In the genomic region with DNA sequence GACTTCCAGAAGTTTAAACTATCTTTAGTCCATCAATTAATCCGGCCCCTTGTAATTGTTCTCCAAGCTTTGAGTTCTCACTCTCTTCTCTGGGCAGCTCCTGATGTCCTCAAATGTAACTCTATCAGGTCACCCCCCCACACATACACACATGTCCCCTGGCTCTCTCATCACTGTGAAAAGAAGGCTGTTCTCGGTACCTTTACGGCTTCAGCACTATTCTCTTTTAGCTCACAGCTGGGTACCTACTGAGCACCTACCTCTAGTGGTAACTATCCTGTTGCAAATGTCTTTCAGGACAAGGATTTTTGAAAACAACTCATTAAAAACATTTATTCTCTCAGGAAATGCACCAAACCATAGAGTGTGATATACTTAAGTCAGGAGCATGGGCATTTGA, we compare ENCODE assay signal across 24 cellular contexts.
"Had no signal": no experiment of that assay in that cellular context is flagged by ENCODE, and none has a peak within 500 bp of the region (broad histone marks: within the 10 kb centered on the region; RNA-seq: fewer than 3 reads in every experiment).

No MANE protein-coding gene starts in this region.

- H3K9me3 ChIP-seq: colonic mucosa, esophagus muscularis mucosa, esophagus squamous epithelium, gastroesophageal sphincter had no signal

- ATAC-seq: effector memory CD8-positive, alpha-beta T cell; esophagus mucosa; foreskin keratinocyte; gastroesophageal sphincter; heart left ventricle; heart right ventricle had no signal

- H3K27ac ChIP-seq: colonic mucosa, coronary artery, dorsolateral prefrontal cortex, epithelial cell of prostate, esophagus muscularis mucosa, esophagus squamous epithelium, foreskin keratinocyte, gastroesophageal sphincter, heart left ventricle, heart right ventricle had no signal

- DNase-seq: colonic mucosa; cortex of kidney; dermis blood vessel endothelial cell; dorsolateral prefrontal cortex; effector CD4-positive, alpha-beta T cell; effector CD8-positive, alpha-beta T cell; effector memory CD4-positive, alpha-beta T cell; effector memory CD8-positive, alpha-beta T cell; endodermal cell; erythroblast; esophagus squamous epithelium; foreskin fibroblast; foreskin keratinocyte; foreskin melanocyte; glutamatergic neuron; head of caudate nucleus; heart left ventricle; heart right ventricle had no signal

- H3K4me1 ChIP-seq: colonic mucosa, esophagus muscularis mucosa, esophagus squamous epithelium, foreskin keratinocyte, gastroesophageal sphincter, heart left ventricle, heart right ventricle had no signal

- H3K27ac Mint-ChIP-seq: dendritic cell treated with granulocyte-macrophage colony-stimulating factor and Interleukin-4, amounts not matched to agents 40 ng/mL and 50 ng/mL, for 4 days; effector memory CD8-positive, alpha-beta T cell; endodermal cell had no signal

- H3K9me3 Mint-ChIP-seq: dendritic cell treated with granulocyte-macrophage colony-stimulating factor and Interleukin-4, amounts not matched to agents 40 ng/mL and 50 ng/mL, for 4 days; endodermal cell had no signal

- H3K27me3 ChIP-seq: colonic mucosa, dorsolateral prefrontal cortex, esophagus muscularis mucosa, esophagus squamous epithelium, foreskin keratinocyte, gastroesophageal sphincter, heart left ventricle, heart right ventricle had no signal

- H3K4me3 Mint-ChIP-seq: dendritic cell treated with granulocyte-macrophage colony-stimulating factor and Interleukin-4, amounts not matched to agents 40 ng/mL and 50 ng/mL, for 4 days; effector memory CD8-positive, alpha-beta T cell; endodermal cell had no signal

- H3K27me3 Mint-ChIP-seq: dendritic cell treated with granulocyte-macrophage colony-stimulating factor and Interleukin-4, amounts not matched to agents 40 ng/mL and 50 ng/mL, for 4 days; effector memory CD8-positive, alpha-beta T cell had no signal

- H3K4me3 ChIP-seq: colonic mucosa, coronary artery, dorsolateral prefrontal cortex, esophagus muscularis mucosa, esophagus squamous epithelium, gastroesophageal sphincter, heart left ventricle, heart right ventricle had no signal

- H3K36me3 ChIP-seq: colonic mucosa, esophagus muscularis mucosa, esophagus squamous epithelium, gastroesophageal sphincter, heart left ventricle, heart right ventricle had no signal
